In the genomic region with DNA sequence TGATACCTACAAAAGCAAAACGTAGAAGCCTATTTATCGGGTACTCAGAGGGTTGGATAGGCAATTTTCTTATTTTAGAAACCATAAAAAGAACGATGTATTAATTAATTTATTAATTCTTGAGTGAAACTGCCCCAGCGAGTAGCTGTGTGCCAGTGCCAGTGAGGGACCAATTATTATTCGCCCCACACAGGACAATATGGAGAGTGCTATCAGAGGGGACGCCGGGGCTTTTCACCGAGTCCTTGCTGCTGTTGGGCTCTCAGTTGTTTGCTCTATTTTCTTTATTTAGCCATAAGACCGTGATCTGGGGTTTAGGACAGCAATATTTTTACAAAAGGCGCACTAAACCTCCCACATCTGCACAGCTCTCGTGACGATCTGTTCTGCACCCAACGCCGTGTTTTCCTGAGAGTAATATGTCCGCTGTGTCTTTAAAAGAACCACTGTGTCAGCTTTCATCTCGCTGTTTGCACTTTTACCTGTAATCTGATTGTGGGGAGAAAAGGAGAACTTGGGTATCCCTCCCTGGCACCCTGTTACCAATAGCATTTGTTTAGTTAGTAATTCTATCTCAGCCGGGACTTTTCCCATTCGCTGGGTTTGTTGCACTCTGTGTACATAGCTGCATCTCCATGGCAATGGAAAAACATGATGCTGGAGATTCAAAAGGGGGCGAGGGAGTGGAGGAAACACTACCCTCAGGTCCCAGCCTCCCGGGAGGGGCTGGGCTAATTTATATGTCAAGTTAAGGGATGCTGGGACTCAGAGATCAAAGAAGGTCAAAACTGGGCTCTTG, we compare ENCODE assay signal across 8 cellular contexts. TPM values are rescaled to one million over a fixed set of nuclear protein-coding genes. Genes with fewer than 3 reads are reported as not detected.
DNase-seq lines count a peak whose midpoint lies in the region; ATAC-seq, FAIRE-seq and TF ChIP-seq lines count a peak whose summit lies in the region.

No MANE protein-coding gene starts in this region.

- ATAC-seq in HG03432 (IDR thresholded peaks at IDR 0.05; ENCODE audit: unreplicated experiment) = no peak

- no TSS peak for BruUV-seq in MCF 10A (replicated peaks; lab: Mats Ljungman, UMichigan)

- H3K27me3 Mint-ChIP-seq in MCF 10A (ENCODE audit: insufficient read depth, unreplicated experiment) = peaks cover 13% of the 10 kb centered on the region

- no peak overlapping the region for H3K27ac Mint-ChIP-seq in MCF 10A (ENCODE audit: low read depth, unreplicated experiment)

- CTCF ChIA-PET in MCF 10A (lab: Yijun Ruan, JAX) = interaction anchor here (0.7 kb wide), 1 partner anchor 126 kb away, joined by 3 read pairs; no protein-coding TSS in a partner anchor

- no peak overlapping the region for H3K4me3 Mint-ChIP-seq in MCF 10A (ENCODE audit: unreplicated experiment)

- peaks cover 13% of the 10 kb centered on the region for H3K4me1 Mint-ChIP-seq in MCF 10A (ENCODE audit: insufficient read depth, unreplicated experiment)

- DNase-seq in GM12891 (ENCODE audit: insufficient read length, low spot score) = no peak
- DNase-seq in NCI-H2107 treated with DMSO at 0.1 percent for 48 hours (lab: John Stamatoyannopoulos, UW; ENCODE audit: unreplicated experiment) = peak; percentile 98
- DNase-seq in MCF 10A (ENCODE audit: unreplicated experiment) = peak; percentile 10
- peak; percentile 62 for DNase-seq in kidney glomerular epithelial cell (lab: John Stamatoyannopoulos, UW)
- DNase-seq in superior temporal gyrus (ENCODE audit: extremely low spot score) = peak; percentile 36
- no peak for DNase-seq in C1 segment of cervical spinal cord (lab: John Stamatoyannopoulos, UW)
- no peak for DNase-seq in DMS114 treated with DMSO at 0.1 percent for 48 hours (lab: John Stamatoyannopoulos, UW; ENCODE audit: unreplicated experiment)

- FAIRE-seq in GM12891 (lab: Jason Lieb, UNC) = peak; percentile 70

- intact Hi-C loops in MCF 10A (cut with micrococcal nuclease) = no loop called here

- H3K36me3 Mint-ChIP-seq in MCF 10A (ENCODE audit: insufficient read depth, unreplicated experiment) = no peaks in the 10 kb centered on the region

- TF ChIP-seq CTCF in MCF 10A (IDR thresholded peaks at IDR 0.05; ENCODE audit: unreplicated experiment) = no peak

- no peaks in the 10 kb centered on the region for H3K9me3 Mint-ChIP-seq in MCF 10A (ENCODE audit: unreplicated experiment)

- POLR2A ChIA-PET in MCF 10A (lab: Yijun Ruan, JAX) = interaction anchor here (0.6 to 0.9 kb wide), 2 partner anchors 11 to 40 kb away, joined by 3 read pairs; no protein-coding TSS in a partner anchor

- no peak for TF ChIP-seq POLR2A in GM12891 (IDR thresholded peaks at IDR 0.05; ENCODE audit: low read depth, low read length)

TF ChIP-seq in GM12891, 5 proteins besides CTCF, POLR2A, EP300 and RAD21:
- TF ChIP-seq SPI1 (IDR thresholded peaks at IDR 0.05; ENCODE audit: low read depth, low read length) (0 out of 2 replicates have a peak, but pooled peaks have one; percentile 8), TAF1 (IDR thresholded peaks at IDR 0.05; ENCODE audit: low read depth, low read length) (no peak)

RNA-seq across cellular contexts. Expression of gene ZNF516, which starts 30.1 kb away (rescaled TPM):
- polyA plus RNA-seq in GM12891 (2012; ENCODE audit: low read depth, missing spikeins) = 10.7 TPM
- total RNA-seq in MCF 10A (2022) = 28.3 and 40.1 TPM in 2 replicates

Comparison
In these comparisons a context has a peak if more than half of its experiments do, and no peak if none do; other contexts are left out.
1. DNase-seq: peak in NCI-H2107 treated with DMSO at 0.1 percent for 48 hours (single experiment), MCF 10A (single experiment), kidney glomerular epithelial cell (single experiment) and superior temporal gyrus (single experiment); none in GM12891 (single experiment), C1 segment of cervical spinal cord (0 of 14) and DMS114 treated with DMSO at 0.1 percent for 48 hours (single experiment).